Comparison of ENCODE assay signal across 1 cellular context in the genomic region with DNA sequence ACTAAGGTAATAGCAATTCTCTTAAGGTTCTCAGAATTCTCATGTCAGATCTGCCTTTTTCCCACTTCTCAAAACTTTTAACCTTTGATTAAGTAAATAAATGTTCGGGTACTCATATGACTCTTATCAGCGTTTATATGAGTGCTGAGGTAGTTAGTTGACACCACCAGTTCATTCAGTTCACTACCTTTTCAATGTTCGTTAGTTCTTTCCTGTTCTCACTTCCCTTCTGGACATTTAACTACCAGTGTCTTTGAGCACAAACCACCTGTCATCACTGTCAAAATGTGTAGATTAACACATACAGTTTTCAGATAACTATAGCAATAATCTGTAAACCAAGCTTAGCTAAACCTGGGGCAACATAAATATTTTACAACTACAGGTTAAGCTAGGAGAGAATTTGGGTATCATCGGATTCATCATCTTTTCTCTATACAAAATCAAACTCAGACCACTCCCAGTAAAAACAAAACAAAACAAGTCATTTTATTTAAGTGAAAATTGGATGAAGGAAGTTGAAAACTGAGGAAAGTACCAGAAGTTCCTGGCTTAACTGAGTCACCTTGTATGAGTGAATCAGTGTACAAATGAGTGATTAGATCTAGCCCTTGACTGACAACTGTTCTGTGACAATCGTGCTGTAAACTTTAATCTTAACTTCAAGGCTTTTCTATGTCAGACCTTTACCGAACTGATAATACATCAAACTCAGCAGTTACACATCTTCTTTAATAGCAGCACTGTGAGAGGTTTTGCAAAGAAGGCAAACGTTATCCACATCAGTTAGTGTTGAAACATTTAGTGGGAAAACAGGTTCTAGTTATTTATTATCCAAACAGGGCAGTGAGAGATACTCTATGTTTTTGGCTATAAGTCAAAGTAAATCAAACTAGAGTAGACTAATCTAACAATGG.
TF ChIP-seq lines count a peak whose summit lies in the region.

No MANE protein-coding gene starts in this region.

TF ChIP-seq in GM23338, 12 proteins besides CTCF, POLR2A, EP300 and RAD21 (continued from another document):
- TF ChIP-seq, protein P1, sequence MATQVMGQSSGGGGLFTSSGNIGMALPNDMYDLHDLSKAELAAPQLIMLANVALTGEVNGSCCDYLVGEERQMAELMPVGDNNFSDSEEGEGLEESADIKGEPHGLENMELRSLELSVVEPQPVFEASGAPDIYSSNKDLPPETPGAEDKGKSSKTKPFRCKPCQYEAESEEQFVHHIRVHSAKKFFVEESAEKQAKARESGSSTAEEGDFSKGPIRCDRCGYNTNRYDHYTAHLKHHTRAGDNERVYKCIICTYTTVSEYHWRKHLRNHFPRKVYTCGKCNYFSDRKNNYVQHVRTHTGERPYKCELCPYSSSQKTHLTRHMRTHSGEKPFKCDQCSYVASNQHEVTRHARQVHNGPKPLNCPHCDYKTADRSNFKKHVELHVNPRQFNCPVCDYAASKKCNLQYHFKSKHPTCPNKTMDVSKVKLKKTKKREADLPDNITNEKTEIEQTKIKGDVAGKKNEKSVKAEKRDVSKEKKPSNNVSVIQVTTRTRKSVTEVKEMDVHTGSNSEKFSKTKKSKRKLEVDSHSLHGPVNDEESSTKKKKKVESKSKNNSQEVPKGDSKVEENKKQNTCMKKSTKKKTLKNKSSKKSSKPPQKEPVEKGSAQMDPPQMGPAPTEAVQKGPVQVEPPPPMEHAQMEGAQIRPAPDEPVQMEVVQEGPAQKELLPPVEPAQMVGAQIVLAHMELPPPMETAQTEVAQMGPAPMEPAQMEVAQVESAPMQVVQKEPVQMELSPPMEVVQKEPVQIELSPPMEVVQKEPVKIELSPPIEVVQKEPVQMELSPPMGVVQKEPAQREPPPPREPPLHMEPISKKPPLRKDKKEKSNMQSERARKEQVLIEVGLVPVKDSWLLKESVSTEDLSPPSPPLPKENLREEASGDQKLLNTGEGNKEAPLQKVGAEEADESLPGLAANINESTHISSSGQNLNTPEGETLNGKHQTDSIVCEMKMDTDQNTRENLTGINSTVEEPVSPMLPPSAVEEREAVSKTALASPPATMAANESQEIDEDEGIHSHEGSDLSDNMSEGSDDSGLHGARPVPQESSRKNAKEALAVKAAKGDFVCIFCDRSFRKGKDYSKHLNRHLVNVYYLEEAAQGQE (IDR thresholded peaks at IDR 0.05; ENCODE audit: unreplicated experiment), result no peak
- TF ChIP-seq CREB1 (CRISPR knock-in tag; IDR thresholded peaks at IDR 0.05; ENCODE audit: low read depth) (no peak), EZH2phosphoT487 (IDR thresholded peaks at IDR 0.05; ENCODE audit: unreplicated experiment) (no peak), ZNF114 (CRISPR knock-in tag; IDR thresholded peaks at IDR 0.05) (no peak), JUNB (IDR thresholded peaks at IDR 0.05; ENCODE audit: unreplicated experiment) (no peak), ZNF331 (CRISPR knock-in tag; IDR thresholded peaks at IDR 0.05; ENCODE audit: low read depth) (no peak), EZH2 (IDR thresholded peaks at IDR 0.05; ENCODE audit: low read depth, unreplicated experiment) (no peak), STAT1 (IDR thresholded peaks at IDR 0.05; ENCODE audit: unreplicated experiment) (no peak)
